In genomic region chr16:13923703-13924298, GRCh38 we compare ENCODE assay signal across 8 cellular contexts. TPM values are rescaled to one million over a fixed set of nuclear protein-coding genes. Genes with fewer than 3 reads are reported as not detected.
DNase-seq lines count a peak whose midpoint lies in the region; ATAC-seq and TF ChIP-seq lines count a peak whose summit lies in the region.

No MANE protein-coding gene starts in this region.

- no peaks in the 10 kb centered on the region for H3K9me3 ChIP-seq in DOHH2 (ENCODE audit: control insufficient read depth, insufficient read depth, low read length)
- H3K9me3 ChIP-seq in MM.1S (replicated peaks; ENCODE audit: insufficient read depth, low read length) = no peaks in the 10 kb centered on the region
- H3K9me3 ChIP-seq in smooth muscle cell (replicated peaks; ENCODE audit: low read depth) = no peaks in the 10 kb centered on the region

- H3K4me3 ChIP-seq in DOHH2 (ENCODE audit: low read length) = no peak overlapping the region
- no peak overlapping the region for H3K4me3 ChIP-seq in MM.1S (ENCODE audit: low read length)
- H3K4me3 ChIP-seq in smooth muscle cell = no peak overlapping the region

- H3K4me2 ChIP-seq in DOHH2 (ENCODE audit: low read length) = no peak overlapping the region
- no peak overlapping the region for H3K4me2 ChIP-seq in MM.1S (ENCODE audit: low read depth, low read length)
- H3K4me2 ChIP-seq in smooth muscle cell = peak overlapping the region; percentile 51

- peaks cover 10% of the 10 kb centered on the region for H3K79me2 ChIP-seq in DOHH2 (ENCODE audit: control insufficient read depth, low read length)
- peaks cover 14% of the 10 kb centered on the region; the same call in 1 of the 2 replicates for H3K79me2 ChIP-seq in MM.1S (ENCODE audit: low read length)
- H3K79me2 ChIP-seq in smooth muscle cell (ENCODE audit: low read depth) = peaks cover 13% of the 10 kb centered on the region

- no peak overlapping the region for H3K27ac Mint-ChIP-seq in stimulated activated effector memory CD8-positive, alpha-beta T cell treated with anti-CD3 and anti-CD28 coated beads, Interleukin-12 subunit alpha, Interleukin-12 subunit beta, amount 100 ng/mL, for 72 hours

- peaks cover 40% of the 10 kb centered on the region for H3K36me3 Mint-ChIP-seq in stimulated activated effector memory CD8-positive, alpha-beta T cell treated with anti-CD3 and anti-CD28 coated beads, Interleukin-12 subunit alpha, Interleukin-12 subunit beta, amount 100 ng/mL, for 72 hours

- H4K20me1 ChIP-seq in DOHH2 (ENCODE audit: control insufficient read depth, insufficient read depth, low read depth, low read length) = no peaks in the 10 kb centered on the region
- H4K20me1 ChIP-seq in MM.1S (ENCODE audit: insufficient read depth, low read length) = no peaks in the 10 kb centered on the region
- no peaks in the 10 kb centered on the region for H4K20me1 ChIP-seq in smooth muscle cell (ENCODE audit: low read depth)

- no peak for ATAC-seq in foreskin keratinocyte
- no peak for ATAC-seq in stimulated activated effector memory CD8-positive, alpha-beta T cell treated with anti-CD3 and anti-CD28 coated beads, Interleukin-12 subunit alpha, Interleukin-12 subunit beta, amount 100 ng/mL, for 72 hours

- H3K9me2 ChIP-seq in DOHH2 (replicated peaks; ENCODE audit: control insufficient read depth, low read length) = no peaks in the 10 kb centered on the region
- no peaks in the 10 kb centered on the region for H3K9me2 ChIP-seq in MM.1S (replicated peaks; ENCODE audit: insufficient read depth, low read length)

- peaks cover 35% of the 10 kb centered on the region for H3K4me1 Mint-ChIP-seq in stimulated activated effector memory CD8-positive, alpha-beta T cell treated with anti-CD3 and anti-CD28 coated beads, Interleukin-12 subunit alpha, Interleukin-12 subunit beta, amount 100 ng/mL, for 72 hours

- H3K9ac ChIP-seq in MM.1S (ENCODE audit: low read length) (no peak overlapping the region), smooth muscle cell (ENCODE audit: low read depth) (no peak overlapping the region)

- H2AFZ ChIP-seq in MM.1S (ENCODE audit: low read length) (no peak overlapping the region), smooth muscle cell (ENCODE audit: low read depth) (no peak overlapping the region)

- H3K36me3 ChIP-seq in DOHH2 (ENCODE audit: control insufficient read depth, low read length) = peaks cover 21% of the 10 kb centered on the region
- no peaks in the 10 kb centered on the region for H3K36me3 ChIP-seq in MM.1S (replicated peaks; ENCODE audit: insufficient read depth, low read length)
- no peaks in the 10 kb centered on the region for H3K36me3 ChIP-seq in smooth muscle cell (ENCODE audit: low read depth)

- no peaks in the 10 kb centered on the region for H3F3A ChIP-seq in DOHH2 (ENCODE audit: control insufficient read depth, insufficient read depth)
- H3F3A ChIP-seq in MM.1S (ENCODE audit: insufficient read depth, low read length) = 0 out of 2 replicates have a peak, but pooled peaks cover 3% of the 10 kb centered on the region
- no peaks in the 10 kb centered on the region for H3F3A ChIP-seq in smooth muscle cell (ENCODE audit: low read depth)

- H3K4me1 ChIP-seq in DOHH2 (ENCODE audit: control insufficient read depth, low read length) (peaks cover 14% of the 10 kb centered on the region), MM.1S (ENCODE audit: low read length) (peaks cover 3% of the 10 kb centered on the region; the same call in 1 of the 2 replicates), foreskin keratinocyte (no peaks in the 10 kb centered on the region), smooth muscle cell (ENCODE audit: low read depth) (peaks cover 10% of the 10 kb centered on the region)

- WGBS in smooth muscle cell (ENCODE audit: low lambda C conversion rate) = 48% methylated on average over 4 of the region's 4 CpGs

- H3K4me3 Mint-ChIP-seq in stimulated activated effector memory CD8-positive, alpha-beta T cell treated with anti-CD3 and anti-CD28 coated beads, Interleukin-12 subunit alpha, Interleukin-12 subunit beta, amount 100 ng/mL, for 72 hours = no peak overlapping the region

- H3K9me3 Mint-ChIP-seq in stimulated activated effector memory CD8-positive, alpha-beta T cell treated with anti-CD3 and anti-CD28 coated beads, Interleukin-12 subunit alpha, Interleukin-12 subunit beta, amount 100 ng/mL, for 72 hours = no peaks in the 10 kb centered on the region

- H3K27ac ChIP-seq in DOHH2 (ENCODE audit: low read depth, low read length) = no peak overlapping the region
- H3K27ac ChIP-seq in MM.1S (ENCODE audit: low read length) = no peak overlapping the region
- H3K27ac ChIP-seq in foreskin keratinocyte = no peak overlapping the region
- H3K27ac ChIP-seq in smooth muscle cell (ENCODE audit: low read depth) = no peak overlapping the region

- in situ Hi-C loops in SK-MEL-5 (cut with HindIII; ENCODE audit: low pct_unique_long_range_greater_than_20kb, low sequenced_read_pairs) = no loop called here

- H3K27me3 ChIP-seq in DOHH2 (ENCODE audit: control insufficient read depth, low read length) (no peaks in the 10 kb centered on the region), MM.1S (replicated peaks; ENCODE audit: insufficient read depth, low read length) (no peaks in the 10 kb centered on the region), foreskin keratinocyte (no peaks in the 10 kb centered on the region), smooth muscle cell (ENCODE audit: low read depth) (no peaks in the 10 kb centered on the region)

- DNase-seq in MM.1S = peak; percentile 69
- DNase-seq in SK-MEL-5 (ENCODE audit: low read depth, low spot score) = peak; percentile 55
- DNase-seq in foreskin keratinocyte = peak in 1 of 2 donors; percentile 26
- DNase-seq in smooth muscle cell (lab: John Stamatoyannopoulos, UW; ENCODE audit: unreplicated experiment) = no peak
- no peak for DNase-seq in globus pallidus (ENCODE audit: low spot score)
- no peak for DNase-seq in stimulated activated CD4-positive, alpha-beta T cell treated with anti-CD3 and anti-CD28 coated beads, Interleukin-15, amount 100 ng/mL, for 24 hours
- DNase-seq in stimulated activated effector memory CD8-positive, alpha-beta T cell treated with anti-CD3 and anti-CD28 coated beads, Interleukin-12 subunit alpha, Interleukin-12 subunit beta, amount 100 ng/mL, for 72 hours (ENCODE audit: low spot score in 2 of 2) = no peak

- TF ChIP-seq CTCF in DOHH2 (IDR thresholded peaks at IDR 0.05; ENCODE audit: low read depth, low read length, poor library complexity, severe bottlenecking) (peak; percentile 40), MM.1S (IDR thresholded peaks at IDR 0.05; ENCODE audit: low read length) (peak; percentile 43), foreskin keratinocyte (conservative IDR thresholded peaks at IDR 0.05) (peak; percentile 80), smooth muscle cell (IDR thresholded peaks at IDR 0.05; ENCODE audit: borderline replicate concordance, insufficient read depth, poor library complexity, severe bottlenecking) (peak; percentile 71)

RNA-seq across cellular contexts. Expression of gene ERCC4, which starts 3.8 kb away (rescaled TPM):
- 11.2 and 15.6 TPM in 2 replicates for total RNA-seq in SK-MEL-5 (2014; rRNA removed; shearing (Covaris generic))
- 5.1 and 8.8 TPM in 2 replicates for polyA plus RNA-seq in SK-MEL-5 (2015; cell fraction: cytosol; rRNA removed)
- 7.0 and 7.3 TPM in 2 replicates for polyA plus RNA-seq in SK-MEL-5 (2015; cell fraction: nucleus; rRNA removed)
- total RNA-seq in foreskin keratinocyte (6.3 and 7.2 TPM in 2 replicates), smooth muscle cell (10.3 and 10.6 TPM in 2 replicates)
- polyA plus RNA-seq in foreskin keratinocyte (1.0 and 1.3 TPM in 2 replicates), smooth muscle cell (17.4 and 27.4 TPM in 2 replicates)

Comparison
In these comparisons a context has a peak if more than half of its experiments do, and no peak if none do; other contexts are left out.
1. DNase-seq: peak in MM.1S (single experiment) and SK-MEL-5 (single experiment); none in smooth muscle cell (single experiment), globus pallidus (single experiment), stimulated activated CD4-positive, alpha-beta T cell treated with anti-CD3 and anti-CD28 coated beads, Interleukin-15, amount 100 ng/mL, for 24 hours (single experiment) and stimulated activated effector memory CD8-positive, alpha-beta T cell treated with anti-CD3 and anti-CD28 coated beads, Interleukin-12 subunit alpha, Interleukin-12 subunit beta, amount 100 ng/mL, for 72 hours (0 of 2).
2. Peak in every context shown above with its lines, with median percentiles within 50 percentile points of each other: CTCF ChIP-seq.